In the genomic region with DNA sequence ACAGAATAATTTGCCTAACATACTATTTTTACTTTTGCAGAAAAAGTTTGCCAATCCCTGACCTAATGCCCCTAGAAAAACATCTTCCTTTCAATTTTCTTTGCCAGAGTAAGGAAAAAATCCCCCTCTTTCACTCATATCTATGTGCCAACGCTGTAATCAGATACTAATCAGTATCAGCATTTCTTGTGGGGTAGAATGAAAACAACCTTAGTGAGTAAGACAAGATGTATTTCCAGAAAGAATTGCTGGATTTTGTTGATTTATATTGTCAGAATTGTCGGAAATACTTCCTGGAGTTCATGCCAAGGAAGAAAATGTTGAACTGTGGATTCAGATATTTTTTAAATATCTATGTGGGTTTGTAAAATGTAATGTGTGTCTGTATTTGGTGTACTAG, we compare ENCODE assay signal across 15 cellular contexts.
A peak's percentile ranks its signal among the peaks of the same experiment; 100 is the strongest.
DNase-seq lines count a peak whose midpoint lies in the region; ATAC-seq and TF ChIP-seq lines count a peak whose summit lies in the region.
"Had no signal": no experiment of that assay in that cellular context is flagged by ENCODE, and none has a peak within 500 bp of the region (broad histone marks: within the 10 kb centered on the region; RNA-seq: fewer than 3 reads in every experiment).

No MANE protein-coding gene starts in this region.

- no peaks in the 10 kb centered on the region for H3K9me2 ChIP-seq in PC-9 (ENCODE audit: insufficient read depth)

- H3K4me3 Mint-ChIP-seq in osteocyte (ENCODE audit: unreplicated experiment) = peak overlapping the region; percentile 14
- H3K4me3 Mint-ChIP-seq: CD4-positive, alpha-beta memory T cell; GM23338; H9 had no signal

- H3K36me3 ChIP-seq in PC-9 (ENCODE audit: low read depth) = no peaks in the 10 kb centered on the region

- H3K4me2 ChIP-seq in PC-9 = no peak overlapping the region
- H3K4me2 ChIP-seq: GM23338 had no signal

- POLR2A ChIA-PET in PC-9 (lab: Charles Lee; ENCODE audit: unreplicated experiment) = no interaction called here

- H3K36me3 Mint-ChIP-seq in osteocyte (ENCODE audit: unreplicated experiment) = no peaks in the 10 kb centered on the region
- H3K36me3 Mint-ChIP-seq: CD4-positive, alpha-beta memory T cell had no signal

- H4K20me1 ChIP-seq in PC-9 (ENCODE audit: insufficient read depth) = no peaks in the 10 kb centered on the region

- H3K27me3 Mint-ChIP-seq in osteocyte (ENCODE audit: unreplicated experiment) = no peaks in the 10 kb centered on the region
- H3K27me3 Mint-ChIP-seq: CD4-positive, alpha-beta memory T cell had no signal

- ATAC-seq in HG03521 (IDR thresholded peaks at IDR 0.05; ENCODE audit: unreplicated experiment) (no peak), left ventricle myocardium superior (no peak)
- ATAC-seq: GM23338, HCT116 had no signal

- H3K9me3 ChIP-seq in PC-9 (ENCODE audit: insufficient read depth, low read depth) = no peaks in the 10 kb centered on the region

- no peak overlapping the region for H3K4me3 ChIP-seq in PC-9
- H3K4me3 ChIP-seq: GM23338 had no signal

- H3F3A ChIP-seq in PC-9 (ENCODE audit: insufficient read depth, low read depth) = no peaks in the 10 kb centered on the region

- peaks cover 14% of the 10 kb centered on the region; the same call in 1 of the 2 replicates for H3K4me1 ChIP-seq in PC-9 (replicated peaks; ENCODE audit: insufficient read depth)

- no peak for TF ChIP-seq CTCF in PC-9 (conservative IDR thresholded peaks at IDR 0.05)
- TF ChIP-seq CTCF in osteocyte (IDR thresholded peaks at IDR 0.05) = no peak

- BruUV-seq in PC-9 (replicated peaks; lab: Mats Ljungman, UMichigan) = no TSS peak

- H3K27ac ChIP-seq in PC-9 = peak overlapping the region; percentile 59

- DNase-seq in NCI-H226 = peak; percentile 30
- peak in 1 of 2 experiments; percentile 61 for DNase-seq in PC-9
- no peak for DNase-seq in osteocyte (ENCODE audit: extremely low spot score, unreplicated experiment)
- no peak for DNase-seq in pons (ENCODE audit: low spot score)
- no peak for DNase-seq in left ventricle myocardium superior
- DNase-seq: C1 segment of cervical spinal cord; Calu3; CD4-positive, alpha-beta memory T cell; COR-L47; DMS53; DMS79 treated with DMSO at 0.1 percent for 48 hours; H9 had no signal

- no peaks in the 10 kb centered on the region for H3K9me3 Mint-ChIP-seq in osteocyte (ENCODE audit: unreplicated experiment)

- CTCF ChIA-PET in PC-9 (lab: Charles Lee) = no interaction called here

- H3K27me3 ChIP-seq in PC-9 (ENCODE audit: insufficient read depth, low read depth) = no peaks in the 10 kb centered on the region

- no peaks in the 10 kb centered on the region for H3K79me2 ChIP-seq in PC-9 (ENCODE audit: low read depth)

- peak overlapping the region; percentile 70 for H3K27ac Mint-ChIP-seq in osteocyte (ENCODE audit: unreplicated experiment)
- H3K27ac Mint-ChIP-seq: CD4-positive, alpha-beta memory T cell; GM23338; H9 had no signal

- no peak overlapping the region for H2AFZ ChIP-seq in PC-9
- H2AFZ ChIP-seq: GM23338 had no signal

- intact Hi-C loops in PC-9 (cut with micrococcal nuclease; ENCODE audit: unreplicated experiment) = no loop called here
- intact Hi-C loops in left ventricle myocardium superior (cut with micrococcal nuclease) = no loop called here

- H3K4me1 Mint-ChIP-seq in osteocyte (ENCODE audit: unreplicated experiment) = peaks cover 26% of the 10 kb centered on the region
- H3K4me1 Mint-ChIP-seq: CD4-positive, alpha-beta memory T cell had no signal
